Comparison of ENCODE assay signal across 22 cellular contexts in genomic region chr4:120763650-120764049, GRCh38.
DNase-seq lines count a peak whose midpoint lies in the region; ATAC-seq, FAIRE-seq and TF ChIP-seq lines count a peak whose summit lies in the region.
"Had no signal": no experiment of that assay in that cellular context is flagged by ENCODE, and none has a peak within 500 bp of the region (broad histone marks: within the 10 kb centered on the region; RNA-seq: fewer than 3 reads in every experiment).

No MANE protein-coding gene starts in this region.

- ATAC-seq in left colon: peak; percentile 97
- peak; percentile 76 for ATAC-seq in mucosa of descending colon
- ATAC-seq in HepG2: no peak
- ATAC-seq: A549; CD8-positive, alpha-beta T cell had no signal

- intact Hi-C loops in left colon (cut with DNase I, micrococcal nuclease): no loop called here
- intact Hi-C loops in mucosa of descending colon (cut with DNase I, micrococcal nuclease): no loop called here
- intact Hi-C loops in HepG2 (cut with micrococcal nuclease; ENCODE audit: unreplicated experiment): no loop called here

- TF ChIP-seq CTCF in KMS-11 (conservative IDR thresholded peaks at IDR 0.05; ENCODE audit: low read depth, low read length): no peak
- no peak for TF ChIP-seq CTCF in MM.1S (IDR thresholded peaks at IDR 0.05; ENCODE audit: low read length)
- TF ChIP-seq CTCF in mucosa of descending colon (IDR thresholded peaks at IDR 0.05): no peak
- no peak for TF ChIP-seq CTCF in HepG2 (CRISPR knock-in tag; IDR thresholded peaks at IDR 0.05)

- no peak for DNase-seq in MM.1S
- no peak for DNase-seq in left colon
- no peak for DNase-seq in mucosa of descending colon
- DNase-seq in HepG2 (ENCODE audit: low spot score): no peak
- DNase-seq in anterior cingulate cortex (lab: John Stamatoyannopoulos, UW): no peak
- DNase-seq in activated T-cell treated with anti-CD3 and anti-CD28 coated beads for 4 hours: no peak
- DNase-seq: AML-193; Caco-2; Calu3; CD4-positive, alpha-beta T cell; CD8-positive, alpha-beta T cell; DMS79 treated with DMSO at 0.1 percent for 48 hours; GF-D8 had no signal

- H3K4me2 ChIP-seq in KMS-11: peak overlapping the region; percentile 74
- peak overlapping the region; percentile 52 for H3K4me2 ChIP-seq in MM.1S (ENCODE audit: low read depth, low read length)
- no peak overlapping the region for H3K4me2 ChIP-seq in HepG2 (ENCODE audit: low read depth, low read length)
- H3K4me2 ChIP-seq: A549; BLaER1 treated with 17β-estradiol and CSF1 and Interleukin-3, amounts not matched to agents 10 nM and 100 nM had no signal

- no TSS peak for BruUV-seq in HepG2 (replicated peaks; lab: Mats Ljungman, UMichigan)

- H3K36me3 ChIP-seq in KMS-11 (ENCODE audit: insufficient read depth): no peaks in the 10 kb centered on the region
- no peaks in the 10 kb centered on the region; the same call in 1 of the 2 replicates for H3K36me3 ChIP-seq in MM.1S (replicated peaks; ENCODE audit: insufficient read depth, low read length)
- H3K36me3 ChIP-seq in mucosa of descending colon (ENCODE audit: low read depth): no peaks in the 10 kb centered on the region
- H3K36me3 ChIP-seq in HepG2 (replicated peaks in 1 of 2; ENCODE audit: control insufficient read depth in 1 of 2, insufficient read depth in 2 of 2, low read length in 2 of 2): no peaks in the 10 kb centered on the region
- H3K36me3 ChIP-seq: BLaER1 treated with 17β-estradiol and CSF1 and Interleukin-3, amounts not matched to agents 10 nM and 100 nM had no signal

- POLR2A ChIA-PET in HepG2 (lab: Yijun Ruan, JAX): no interaction called here

- H3K9me3 ChIP-seq in MM.1S (replicated peaks; ENCODE audit: insufficient read depth, low read length) (no peaks in the 10 kb centered on the region; the same call in 1 of the 2 replicates), mucosa of descending colon (no peaks in the 10 kb centered on the region), HepG2 (ENCODE audit: low read length) (no peaks in the 10 kb centered on the region)
- H3K9me3 ChIP-seq: A549; BLaER1 treated with 17β-estradiol and CSF1 and Interleukin-3, amounts not matched to agents 10 nM and 100 nM; Caco-2 had no signal

- no peaks in the 10 kb centered on the region for H3K27me3 ChIP-seq in KMS-11 (ENCODE audit: insufficient read depth, low read depth)
- H3K27me3 ChIP-seq in MM.1S (replicated peaks; ENCODE audit: insufficient read depth, low read length): no peaks in the 10 kb centered on the region
- H3K27me3 ChIP-seq in HepG2 (ENCODE audit: control insufficient read depth in 1 of 2, insufficient read depth in 2 of 2, low read length in 2 of 2): no peaks in the 10 kb centered on the region
- H3K27me3 ChIP-seq: BLaER1 treated with 17β-estradiol and CSF1 and Interleukin-3, amounts not matched to agents 10 nM and 100 nM had no signal

- H3F3A ChIP-seq in MM.1S (ENCODE audit: insufficient read depth, low read length): peaks cover 28% of the 10 kb centered on the region

- FAIRE-seq in HepG2 (lab: Jason Lieb, UNC): no peak
- FAIRE-seq: A549, D721Med, G401.6, GM12891, GM19239 had no signal

- no peaks in the 10 kb centered on the region for H4K20me1 ChIP-seq in KMS-11 (ENCODE audit: insufficient read depth)
- no peaks in the 10 kb centered on the region for H4K20me1 ChIP-seq in MM.1S (ENCODE audit: insufficient read depth, low read length)
- H4K20me1 ChIP-seq in HepG2 (ENCODE audit: insufficient read depth, low read length): no peaks in the 10 kb centered on the region
- H4K20me1 ChIP-seq: BLaER1 treated with 17β-estradiol and CSF1 and Interleukin-3, amounts not matched to agents 10 nM and 100 nM had no signal

- H3K4me3 ChIP-seq in KMS-11 (IDR thresholded peaks at IDR 0.05; ENCODE audit: insufficient read depth, low read depth, low read length) (no peak overlapping the region), MM.1S (ENCODE audit: low read length) (no peak overlapping the region), mucosa of descending colon (no peak overlapping the region), HepG2 (replicated peaks in 1 of 3; ENCODE audit: insufficient read depth in 1 of 3, low read depth in 2 of 3, low read length in 3 of 3) (no peak overlapping the region)
- H3K4me3 ChIP-seq: A549; BLaER1 treated with 17β-estradiol and CSF1 and Interleukin-3, amounts not matched to agents 10 nM and 100 nM had no signal

- 0% methylated on average over 3 of the region's 3 CpGs for WGBS in HepG2 (ENCODE audit: low lambda C conversion rate)

- TF ChIP-seq RAD21 in HepG2 (CRISPR knock-in tag; IDR thresholded peaks at IDR 0.05): no peak

- H3K4me1 ChIP-seq in KMS-11 (ENCODE audit: low read depth, poor library complexity, severe bottlenecking) (peaks cover 82% of the 10 kb centered on the region), MM.1S (ENCODE audit: low read length) (peaks cover 40% of the 10 kb centered on the region), mucosa of descending colon (ENCODE audit: low read depth) (no peaks in the 10 kb centered on the region), HepG2 (ENCODE audit: insufficient read depth, low read length) (no peaks in the 10 kb centered on the region)
- H3K4me1 ChIP-seq: A549, Caco-2 had no signal

- H3K9ac ChIP-seq in KMS-11: no peak overlapping the region
- H3K9ac ChIP-seq in MM.1S (ENCODE audit: low read length): 0 out of 2 replicates have a peak overlapping the region, but pooled peaks have one; percentile 64
- H3K9ac ChIP-seq in HepG2 (ENCODE audit: insufficient read depth, low read depth, low read length): no peak overlapping the region
- H3K9ac ChIP-seq: BLaER1 treated with 17β-estradiol and CSF1 and Interleukin-3, amounts not matched to agents 10 nM and 100 nM had no signal

- H3K79me2 ChIP-seq in KMS-11 (ENCODE audit: insufficient read depth, low read depth): no peaks in the 10 kb centered on the region
- H3K79me2 ChIP-seq in MM.1S (ENCODE audit: low read length): 0 out of 2 replicates have a peak, but pooled peaks cover 2% of the 10 kb centered on the region
- no peaks in the 10 kb centered on the region for H3K79me2 ChIP-seq in HepG2 (ENCODE audit: insufficient read depth, low read length)

- CTCF ChIA-PET in HepG2 (lab: Yijun Ruan, JAX; ENCODE audit: low intra/inter-chr PET ratio, low total read pairs): no interaction called here

- H3K9me2 ChIP-seq in MM.1S (replicated peaks; ENCODE audit: insufficient read depth, low read length): no peaks in the 10 kb centered on the region

- H3K27ac ChIP-seq in KMS-11: peak overlapping the region; percentile 79
- H3K27ac ChIP-seq in MM.1S (ENCODE audit: low read length): peak overlapping the region; percentile 88; the same call in 1 of the 2 replicates
- no peak overlapping the region for H3K27ac ChIP-seq in HepG2 (ENCODE audit: extremely low read length, insufficient read depth, low read length)
- H3K27ac ChIP-seq: 22Rv1; A549; BLaER1 treated with 17β-estradiol and CSF1 and Interleukin-3, amounts not matched to agents 10 nM and 100 nM; C4-2B had no signal

- 0 out of 2 replicates have a peak overlapping the region, but pooled peaks have one; percentile 18 for H2AFZ ChIP-seq in KMS-11 (ENCODE audit: low read depth)
- no peak overlapping the region for H2AFZ ChIP-seq in MM.1S (ENCODE audit: low read length)
- H2AFZ ChIP-seq in HepG2 (ENCODE audit: low read length): no peak overlapping the region

- in situ Hi-C loops in HepG2 (cut with HindIII; ENCODE audit: extremely low pct_ligation_motif_present, low pct_unique_long_range_greater_than_20kb): no loop called here

- no peak for TF ChIP-seq POLR2A in HepG2 (IDR thresholded peaks at IDR 0.05; ENCODE audit: insufficient read depth in 1 of 2, low read depth in 2 of 2, low read length in 2 of 2)

- TF ChIP-seq EP300 in HepG2 (IDR thresholded peaks at IDR 0.05; ENCODE audit: low read depth in 2 of 2, low read length in 2 of 2) (no peak), HepG2 (CRISPR knock-in tag; IDR thresholded peaks at IDR 0.05; ENCODE audit: borderline replicate concordance) (no peak)

TF ChIP-seq in HepG2, 621 proteins besides CTCF, POLR2A, EP300 and RAD21:
- TF ChIP-seq EED (CRISPR knock-in tag; IDR thresholded peaks at IDR 0.05) (no peak), ZMYM3 (CRISPR knock-in tag; IDR thresholded peaks at IDR 0.05) (no peak), ZNF20 (CRISPR knock-in tag; IDR thresholded peaks at IDR 0.05) (no peak), ZNF430 (CRISPR knock-in tag; IDR thresholded peaks at IDR 0.05) (no peak), NFE2 (CRISPR knock-in tag; IDR thresholded peaks at IDR 0.05) (no peak)
